In the genomic region with DNA sequence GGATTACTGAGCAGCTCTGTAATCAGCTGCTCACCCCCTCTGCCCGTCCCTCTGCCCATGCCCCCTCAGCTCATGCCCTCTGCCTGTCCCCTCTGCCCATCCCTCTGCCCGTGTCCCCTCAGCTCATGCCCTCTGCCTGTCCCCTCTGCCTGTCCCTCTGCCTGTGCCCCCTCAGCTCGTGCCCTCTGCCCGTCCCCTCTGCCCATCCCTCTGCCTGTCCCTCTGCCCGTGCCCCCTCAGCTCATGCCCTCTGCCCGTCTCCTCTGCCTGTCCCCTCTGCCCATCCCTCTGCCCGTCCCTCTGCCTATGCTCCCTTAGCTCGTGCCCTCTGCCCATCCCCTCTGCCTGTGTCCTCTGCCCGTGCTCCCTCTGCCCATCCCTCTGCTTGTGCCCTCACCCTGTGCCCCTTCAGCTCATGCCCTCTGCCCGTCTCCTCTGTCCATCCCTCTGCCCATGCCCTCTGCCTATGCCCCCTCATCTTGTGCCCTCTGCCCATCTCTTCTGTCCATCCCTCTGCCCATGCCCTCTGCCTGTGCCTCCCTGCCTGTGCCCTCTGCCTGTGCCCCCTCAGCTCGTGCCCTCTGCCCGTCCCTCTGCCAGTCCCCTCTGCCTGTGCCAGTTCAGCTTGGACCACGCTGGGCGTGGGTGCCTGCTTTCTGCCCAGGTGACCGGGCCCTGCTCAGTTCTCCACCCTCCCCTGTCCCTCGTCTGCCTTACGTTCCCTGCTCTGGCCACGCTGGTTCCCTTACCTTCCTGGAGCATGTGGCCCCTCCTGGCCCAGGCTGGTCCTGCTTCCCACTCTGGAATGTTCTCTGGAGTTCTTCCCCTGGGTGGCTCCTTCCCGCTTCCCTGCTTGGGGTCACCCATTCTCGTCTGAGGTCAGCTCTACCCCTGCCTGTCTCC, we compare ENCODE assay signal across 19 cellular contexts.
DNase-seq lines count a peak whose midpoint lies in the region; ATAC-seq and TF ChIP-seq lines count a peak whose summit lies in the region.
"Had no signal": no experiment of that assay in that cellular context is flagged by ENCODE, and none has a peak within 500 bp of the region (broad histone marks: within the 10 kb centered on the region; RNA-seq: fewer than 3 reads in every experiment).

No MANE protein-coding gene starts in this region.

- no peak overlapping the region for H3K27ac ChIP-seq in mesenchymal stem cell (ENCODE audit: low read length, poor library complexity, severe bottlenecking)
- H3K27ac ChIP-seq in trophoblast cell (ENCODE audit: low read depth, low read length), result no peak overlapping the region

- peak overlapping the region; percentile 96 for H4K91ac ChIP-seq in mesenchymal stem cell (ENCODE audit: low read length)
- no peak overlapping the region for H4K91ac ChIP-seq in trophoblast cell (ENCODE audit: low read depth, low read length)

- no peak for ATAC-seq in activated T-helper 17 cell treated with anti-CD3 and anti-CD28 coated beads, Interleukin-2, amount 50 U/mL, for 72 hours (replicated peaks)
- ATAC-seq in HG03025 (IDR thresholded peaks at IDR 0.05; ENCODE audit: low FRiP score, unreplicated experiment) (no peak), GM21360 (IDR thresholded peaks at IDR 0.05; ENCODE audit: unreplicated experiment) (no peak)

- DNase-seq in CD14-positive monocyte (ENCODE audit: low spot score) (no peak), mesenchymal stem cell (no peak), trophoblast cell (no peak), endothelial cell (ENCODE audit: low spot score) (no peak), NCI-H1048 (lab: John Stamatoyannopoulos, UW) (no peak)
- DNase-seq: AML-193; Caco-2; CD4-positive, CD25-positive, alpha-beta regulatory T cell; DMS153; Kasumi-1; MM.1S; NCI-H1105 treated with DMSO at 0.1 percent for 48 hours; NCI-H187; NCI-H69; SIG-M5 had no signal

- H3K9me3 Mint-ChIP-seq in CD14-positive monocyte, result peaks cover 0 to 2% (median 0%) of the 10 kb centered on the region in 7 donors
- H3K9me3 Mint-ChIP-seq in activated T-helper 17 cell treated with anti-CD3 and anti-CD28 coated beads, Interleukin-2, amount 50 U/mL, for 72 hours, result no peaks in the 10 kb centered on the region
- no peaks in the 10 kb centered on the region for H3K9me3 Mint-ChIP-seq in endothelial cell (ENCODE audit: unreplicated experiment)
- H3K9me3 Mint-ChIP-seq: CD4-positive, CD25-positive, alpha-beta regulatory T cell; IgD-negative memory B cell had no signal

- H3K79me1 ChIP-seq in mesenchymal stem cell (replicated peaks; ENCODE audit: low read length, poor library complexity, severe bottlenecking) (no peaks in the 10 kb centered on the region), trophoblast cell (ENCODE audit: low read length) (no peaks in the 10 kb centered on the region)

- no peak for TF ChIP-seq CTCF in CD14-positive monocyte (IDR thresholded peaks at IDR 0.05)
- no peak for TF ChIP-seq CTCF in endothelial cell (IDR thresholded peaks at IDR 0.05; ENCODE audit: unreplicated experiment)

- H3K4me1 Mint-ChIP-seq in CD14-positive monocyte, result peaks cover 11% of the 10 kb centered on the region
- H3K4me1 Mint-ChIP-seq in activated T-helper 17 cell treated with anti-CD3 and anti-CD28 coated beads, Interleukin-2, amount 50 U/mL, for 72 hours, result no peaks in the 10 kb centered on the region
- H3K4me1 Mint-ChIP-seq in endothelial cell (ENCODE audit: unreplicated experiment), result peaks cover 3% of the 10 kb centered on the region
- H3K4me1 Mint-ChIP-seq: IgD-negative memory B cell had no signal

- H4K8ac ChIP-seq in mesenchymal stem cell (ENCODE audit: low read length) (peak overlapping the region; percentile 29), trophoblast cell (ENCODE audit: low read depth, low read length) (no peak overlapping the region)

- H3K79me2 ChIP-seq in trophoblast cell (ENCODE audit: control insufficient read depth, insufficient read depth, low read length, poor library complexity), result no peaks in the 10 kb centered on the region

- peak overlapping the region in 1 of 2 experiments; percentile 84 for H3K14ac ChIP-seq in mesenchymal stem cell (ENCODE audit: low read length in 2 of 2)
- no peak overlapping the region for H3K14ac ChIP-seq in trophoblast cell (ENCODE audit: low read length)

- H2AK5ac ChIP-seq in mesenchymal stem cell (ENCODE audit: low read length, severe bottlenecking) (no peak overlapping the region), trophoblast cell (ENCODE audit: low read length) (peak overlapping the region; percentile 61)

- intact Hi-C loops in CD14-positive monocyte (cut with micrococcal nuclease), result no loop called here

- WGBS in mesenchymal stem cell, result 84% methylated on average over 20 of the region's 20 CpGs
- no CpG with 5 or more reads among the region's 20 CpGs for WGBS in trophoblast cell (ENCODE audit: extremely low coverage, insufficient coverage, insufficient read length)

- H3K9ac ChIP-seq in mesenchymal stem cell (ENCODE audit: low read length) (no peak overlapping the region), trophoblast cell (ENCODE audit: low read length) (no peak overlapping the region)

- H3K27ac Mint-ChIP-seq in CD14-positive monocyte (peak overlapping the region in 4 of 7 donors; percentile 3 to 77 (median 41)), endothelial cell (ENCODE audit: unreplicated experiment) (no peak overlapping the region)
- H3K27ac Mint-ChIP-seq in activated T-helper 17 cell treated with anti-CD3 and anti-CD28 coated beads, Interleukin-2, amount 50 U/mL, for 72 hours, result peak overlapping the region; percentile 8
- H3K27ac Mint-ChIP-seq: CD4-positive, CD25-positive, alpha-beta regulatory T cell had no signal

- H2BK5ac ChIP-seq in mesenchymal stem cell (ENCODE audit: low read depth, low read length, poor library complexity, severe bottlenecking) (no peak overlapping the region), trophoblast cell (ENCODE audit: low read depth, low read length, poor library complexity) (no peak overlapping the region)

- peaks cover 34 to 38% of the 10 kb centered on the region in 2 donors for H3K36me3 Mint-ChIP-seq in CD14-positive monocyte
- H3K36me3 Mint-ChIP-seq in activated T-helper 17 cell treated with anti-CD3 and anti-CD28 coated beads, Interleukin-2, amount 50 U/mL, for 72 hours (ENCODE audit: low read depth), result no peaks in the 10 kb centered on the region
- H3K36me3 Mint-ChIP-seq in endothelial cell (ENCODE audit: low read depth, unreplicated experiment), result no peaks in the 10 kb centered on the region

- H3K4me1 ChIP-seq in mesenchymal stem cell (ENCODE audit: control insufficient read depth, insufficient read depth, low read depth, low read length) (peaks cover 23% of the 10 kb centered on the region), trophoblast cell (ENCODE audit: control insufficient read depth in 1 of 2, insufficient read depth in 2 of 2, low read length in 2 of 2) (peaks cover 2 to 7% of the 10 kb centered on the region in 2 experiments)
- H3K4me1 ChIP-seq: Caco-2 had no signal

- H3K4me3 ChIP-seq in mesenchymal stem cell (ENCODE audit: insufficient read depth in 1 of 2, low read depth in 1 of 2, low read length in 2 of 2) (no peak overlapping the region), trophoblast cell (ENCODE audit: low read depth, low read length) (no peak overlapping the region)

- H2AFZ ChIP-seq in mesenchymal stem cell (ENCODE audit: low read depth, low read length), result no peak overlapping the region
- no peak overlapping the region for H2AFZ ChIP-seq in trophoblast cell (ENCODE audit: insufficient read depth, low read length, poor library complexity)

- peak overlapping the region; percentile 86 to 96 for H2BK12ac ChIP-seq in mesenchymal stem cell (ENCODE audit: low read length in 2 of 2)
- H2BK12ac ChIP-seq in trophoblast cell (ENCODE audit: low read length), result no peak overlapping the region

- H3K4ac ChIP-seq in mesenchymal stem cell (ENCODE audit: low read depth in 1 of 2, low read length in 2 of 2), result peak overlapping the region in 1 of 2 experiments; percentile 57
- no peak overlapping the region for H3K4ac ChIP-seq in trophoblast cell (ENCODE audit: low read depth, low read length)

- H3K27me3 Mint-ChIP-seq in CD14-positive monocyte (ENCODE audit: low read depth in 3 of 3), result peaks cover 0 to 7% (median 0%) of the 10 kb centered on the region in 3 donors
- H3K27me3 Mint-ChIP-seq in activated T-helper 17 cell treated with anti-CD3 and anti-CD28 coated beads, Interleukin-2, amount 50 U/mL, for 72 hours, result no peaks in the 10 kb centered on the region
- H3K27me3 Mint-ChIP-seq in endothelial cell (ENCODE audit: unreplicated experiment), result peaks cover 7% of the 10 kb centered on the region
- H3K27me3 Mint-ChIP-seq: CD4-positive, CD25-positive, alpha-beta regulatory T cell had no signal

- H3K23ac ChIP-seq in mesenchymal stem cell (ENCODE audit: low read length in 2 of 2), result no peak overlapping the region
- H3K23ac ChIP-seq in trophoblast cell (ENCODE audit: low read length), result no peak overlapping the region

- no peak overlapping the region for H3K4me3 Mint-ChIP-seq in CD14-positive monocyte
- H3K4me3 Mint-ChIP-seq in activated T-helper 17 cell treated with anti-CD3 and anti-CD28 coated beads, Interleukin-2, amount 50 U/mL, for 72 hours, result no peak overlapping the region
- H3K4me3 Mint-ChIP-seq in endothelial cell (ENCODE audit: unreplicated experiment), result no peak overlapping the region
- H3K4me3 Mint-ChIP-seq: CD4-positive, CD25-positive, alpha-beta regulatory T cell had no signal

- no peaks in the 10 kb centered on the region for H3K36me3 ChIP-seq in mesenchymal stem cell (ENCODE audit: control insufficient read depth in 1 of 2, insufficient read depth in 2 of 2, low read depth in 1 of 2, low read length in 2 of 2)
- H3K36me3 ChIP-seq in trophoblast cell (ENCODE audit: control insufficient read depth in 1 of 2, insufficient read depth in 2 of 2, low read length in 2 of 2), result no peaks in the 10 kb centered on the region

- H4K12ac ChIP-seq in trophoblast cell (ENCODE audit: low read depth, low read length), result no peak overlapping the region

- peak overlapping the region in 1 of 2 experiments; percentile 81 for H3K18ac ChIP-seq in mesenchymal stem cell (ENCODE audit: low read depth in 1 of 2, low read length in 2 of 2)
- no peak overlapping the region for H3K18ac ChIP-seq in trophoblast cell (ENCODE audit: low read length)

- H3K4me2 ChIP-seq in mesenchymal stem cell (ENCODE audit: low read length, poor library complexity, severe bottlenecking), result no peak overlapping the region
- no peak overlapping the region for H3K4me2 ChIP-seq in trophoblast cell (ENCODE audit: low read length)

- H2BK120ac ChIP-seq in mesenchymal stem cell (ENCODE audit: low read depth, low read length) (peak overlapping the region; percentile 39), trophoblast cell (ENCODE audit: insufficient read depth, low read length, poor library complexity) (no peak overlapping the region)

- H3K9me3 ChIP-seq in mesenchymal stem cell (ENCODE audit: control insufficient read depth, low read length), result no peaks in the 10 kb centered on the region
- peaks cover 4% of the 10 kb centered on the region for H3K9me3 ChIP-seq in trophoblast cell (ENCODE audit: insufficient read depth, low read depth, low read length)
- H3K9me3 ChIP-seq: Caco-2 had no signal

- H2BK15ac ChIP-seq in mesenchymal stem cell (ENCODE audit: low read depth, poor library complexity, severe bottlenecking), result peak overlapping the region; percentile 65

- H3K27me3 ChIP-seq in mesenchymal stem cell (ENCODE audit: control insufficient read depth in 1 of 2, insufficient read depth in 1 of 2, low read length in 2 of 2), result no peaks in the 10 kb centered on the region
- no peaks in the 10 kb centered on the region for H3K27me3 ChIP-seq in trophoblast cell (ENCODE audit: insufficient read depth, low read length)
